In the genomic region with DNA sequence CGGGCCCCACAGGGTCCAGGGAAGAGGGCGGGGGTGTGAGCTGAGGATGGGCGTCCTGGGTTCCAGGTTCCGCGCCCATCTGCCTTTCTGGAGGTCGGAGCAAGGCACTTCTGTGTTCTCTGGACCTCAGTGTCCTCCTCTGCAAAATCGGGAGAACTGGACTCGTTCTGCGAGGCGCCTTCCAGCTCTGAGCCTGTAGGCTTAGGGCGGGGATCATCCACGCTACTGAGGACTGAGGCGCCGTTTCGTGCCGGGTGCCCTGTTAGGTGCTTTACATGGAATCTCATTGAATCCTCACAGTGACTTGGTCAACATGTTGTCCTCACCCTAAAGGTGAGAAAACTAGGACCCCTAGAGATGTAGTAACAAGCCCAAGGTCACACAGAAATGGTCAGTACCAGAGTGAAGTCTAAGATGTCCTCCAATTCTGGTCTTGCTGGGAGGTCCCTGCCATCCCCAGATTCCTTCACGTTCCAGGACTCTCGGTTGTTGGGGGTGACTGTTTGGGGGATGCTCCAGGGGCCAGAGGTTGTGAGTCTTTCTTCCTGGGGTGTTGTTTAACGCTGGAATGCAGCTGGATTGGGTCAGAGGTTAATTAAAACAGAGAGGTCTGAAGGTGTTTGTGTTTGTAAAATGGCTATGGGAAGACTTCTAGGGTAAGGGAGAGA, we compare ENCODE assay signal across 1 cellular context.
TF ChIP-seq lines count a peak whose summit lies in the region.

No MANE protein-coding gene starts in this region.

TF ChIP-seq in GM23338, 12 proteins besides CTCF, POLR2A, EP300 and RAD21 (continued from another document):
- TF ChIP-seq, protein P1, sequence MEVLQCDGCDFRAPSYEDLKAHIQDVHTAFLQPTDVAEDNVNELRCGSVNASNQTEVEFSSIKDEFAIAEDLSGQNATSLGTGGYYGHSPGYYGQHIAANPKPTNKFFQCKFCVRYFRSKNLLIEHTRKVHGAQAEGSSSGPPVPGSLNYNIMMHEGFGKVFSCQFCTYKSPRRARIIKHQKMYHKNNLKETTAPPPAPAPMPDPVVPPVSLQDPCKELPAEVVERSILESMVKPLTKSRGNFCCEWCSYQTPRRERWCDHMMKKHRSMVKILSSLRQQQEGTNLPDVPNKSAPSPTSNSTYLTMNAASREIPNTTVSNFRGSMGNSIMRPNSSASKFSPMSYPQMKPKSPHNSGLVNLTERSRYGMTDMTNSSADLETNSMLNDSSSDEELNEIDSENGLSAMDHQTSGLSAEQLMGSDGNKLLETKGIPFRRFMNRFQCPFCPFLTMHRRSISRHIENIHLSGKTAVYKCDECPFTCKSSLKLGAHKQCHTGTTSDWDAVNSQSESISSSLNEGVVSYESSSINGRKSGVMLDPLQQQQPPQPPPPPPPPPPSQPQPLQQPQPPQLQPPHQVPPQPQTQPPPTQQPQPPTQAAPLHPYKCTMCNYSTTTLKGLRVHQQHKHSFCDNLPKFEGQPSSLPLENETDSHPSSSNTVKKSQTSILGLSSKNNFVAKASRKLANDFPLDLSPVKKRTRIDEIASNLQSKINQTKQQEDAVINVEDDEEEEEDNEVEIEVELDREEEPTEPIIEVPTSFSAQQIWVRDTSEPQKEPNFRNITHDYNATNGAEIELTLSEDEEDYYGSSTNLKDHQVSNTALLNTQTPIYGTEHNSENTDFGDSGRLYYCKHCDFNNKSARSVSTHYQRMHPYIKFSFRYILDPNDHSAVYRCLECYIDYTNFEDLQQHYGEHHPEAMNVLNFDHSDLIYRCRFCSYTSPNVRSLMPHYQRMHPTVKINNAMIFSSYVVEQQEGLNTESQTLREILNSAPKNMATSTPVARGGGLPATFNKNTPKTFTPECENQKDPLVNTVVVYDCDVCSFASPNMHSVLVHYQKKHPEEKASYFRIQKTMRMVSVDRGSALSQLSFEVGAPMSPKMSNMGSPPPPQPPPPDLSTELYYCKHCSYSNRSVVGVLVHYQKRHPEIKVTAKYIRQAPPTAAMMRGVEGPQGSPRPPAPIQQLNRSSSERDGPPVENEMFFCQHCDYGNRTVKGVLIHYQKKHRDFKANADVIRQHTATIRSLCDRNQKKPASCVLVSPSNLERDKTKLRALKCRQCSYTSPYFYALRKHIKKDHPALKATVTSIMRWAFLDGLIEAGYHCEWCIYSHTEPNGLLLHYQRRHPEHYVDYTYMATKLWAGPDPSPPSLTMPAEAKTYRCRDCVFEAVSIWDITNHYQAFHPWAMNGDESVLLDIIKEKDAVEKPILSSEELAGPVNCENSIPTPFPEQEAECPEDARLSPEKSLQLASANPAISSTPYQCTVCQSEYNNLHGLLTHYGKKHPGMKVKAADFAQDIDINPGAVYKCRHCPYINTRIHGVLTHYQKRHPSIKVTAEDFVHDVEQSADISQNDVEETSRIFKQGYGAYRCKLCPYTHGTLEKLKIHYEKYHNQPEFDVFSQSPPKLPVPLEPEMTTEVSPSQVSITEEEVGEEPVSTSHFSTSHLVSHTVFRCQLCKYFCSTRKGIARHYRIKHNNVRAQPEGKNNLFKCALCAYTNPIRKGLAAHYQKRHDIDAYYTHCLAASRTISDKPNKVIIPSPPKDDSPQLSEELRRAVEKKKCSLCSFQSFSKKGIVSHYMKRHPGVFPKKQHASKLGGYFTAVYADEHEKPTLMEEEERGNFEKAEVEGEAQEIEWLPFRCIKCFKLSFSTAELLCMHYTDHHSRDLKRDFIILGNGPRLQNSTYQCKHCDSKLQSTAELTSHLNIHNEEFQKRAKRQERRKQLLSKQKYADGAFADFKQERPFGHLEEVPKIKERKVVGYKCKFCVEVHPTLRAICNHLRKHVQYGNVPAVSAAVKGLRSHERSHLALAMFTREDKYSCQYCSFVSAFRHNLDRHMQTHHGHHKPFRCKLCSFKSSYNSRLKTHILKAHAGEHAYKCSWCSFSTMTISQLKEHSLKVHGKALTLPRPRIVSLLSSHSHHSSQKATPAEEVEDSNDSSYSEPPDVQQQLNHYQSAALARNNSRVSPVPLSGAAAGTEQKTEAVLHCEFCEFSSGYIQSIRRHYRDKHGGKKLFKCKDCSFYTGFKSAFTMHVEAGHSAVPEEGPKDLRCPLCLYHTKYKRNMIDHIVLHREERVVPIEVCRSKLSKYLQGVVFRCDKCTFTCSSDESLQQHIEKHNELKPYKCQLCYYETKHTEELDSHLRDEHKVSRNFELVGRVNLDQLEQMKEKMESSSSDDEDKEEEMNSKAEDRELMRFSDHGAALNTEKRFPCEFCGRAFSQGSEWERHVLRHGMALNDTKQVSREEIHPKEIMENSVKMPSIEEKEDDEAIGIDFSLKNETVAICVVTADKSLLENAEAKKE (CRISPR knock-in tag; IDR thresholded peaks at IDR 0.05) = no peak
- TF ChIP-seq EZH2 (IDR thresholded peaks at IDR 0.05; ENCODE audit: low read depth, unreplicated experiment) (no peak), ZNF331 (CRISPR knock-in tag; IDR thresholded peaks at IDR 0.05; ENCODE audit: low read depth) (no peak), JUNB (IDR thresholded peaks at IDR 0.05; ENCODE audit: unreplicated experiment) (no peak), EZH2phosphoT487 (IDR thresholded peaks at IDR 0.05; ENCODE audit: unreplicated experiment) (no peak), ZNF114 (CRISPR knock-in tag; IDR thresholded peaks at IDR 0.05) (no peak), NANOG (IDR thresholded peaks at IDR 0.05; ENCODE audit: borderline replicate concordance) (no peak), CREB1 (CRISPR knock-in tag; IDR thresholded peaks at IDR 0.05; ENCODE audit: low read depth) (no peak)
- TF ChIP-seq, protein P2, sequence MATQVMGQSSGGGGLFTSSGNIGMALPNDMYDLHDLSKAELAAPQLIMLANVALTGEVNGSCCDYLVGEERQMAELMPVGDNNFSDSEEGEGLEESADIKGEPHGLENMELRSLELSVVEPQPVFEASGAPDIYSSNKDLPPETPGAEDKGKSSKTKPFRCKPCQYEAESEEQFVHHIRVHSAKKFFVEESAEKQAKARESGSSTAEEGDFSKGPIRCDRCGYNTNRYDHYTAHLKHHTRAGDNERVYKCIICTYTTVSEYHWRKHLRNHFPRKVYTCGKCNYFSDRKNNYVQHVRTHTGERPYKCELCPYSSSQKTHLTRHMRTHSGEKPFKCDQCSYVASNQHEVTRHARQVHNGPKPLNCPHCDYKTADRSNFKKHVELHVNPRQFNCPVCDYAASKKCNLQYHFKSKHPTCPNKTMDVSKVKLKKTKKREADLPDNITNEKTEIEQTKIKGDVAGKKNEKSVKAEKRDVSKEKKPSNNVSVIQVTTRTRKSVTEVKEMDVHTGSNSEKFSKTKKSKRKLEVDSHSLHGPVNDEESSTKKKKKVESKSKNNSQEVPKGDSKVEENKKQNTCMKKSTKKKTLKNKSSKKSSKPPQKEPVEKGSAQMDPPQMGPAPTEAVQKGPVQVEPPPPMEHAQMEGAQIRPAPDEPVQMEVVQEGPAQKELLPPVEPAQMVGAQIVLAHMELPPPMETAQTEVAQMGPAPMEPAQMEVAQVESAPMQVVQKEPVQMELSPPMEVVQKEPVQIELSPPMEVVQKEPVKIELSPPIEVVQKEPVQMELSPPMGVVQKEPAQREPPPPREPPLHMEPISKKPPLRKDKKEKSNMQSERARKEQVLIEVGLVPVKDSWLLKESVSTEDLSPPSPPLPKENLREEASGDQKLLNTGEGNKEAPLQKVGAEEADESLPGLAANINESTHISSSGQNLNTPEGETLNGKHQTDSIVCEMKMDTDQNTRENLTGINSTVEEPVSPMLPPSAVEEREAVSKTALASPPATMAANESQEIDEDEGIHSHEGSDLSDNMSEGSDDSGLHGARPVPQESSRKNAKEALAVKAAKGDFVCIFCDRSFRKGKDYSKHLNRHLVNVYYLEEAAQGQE (IDR thresholded peaks at IDR 0.05; ENCODE audit: unreplicated experiment) = no peak
